ENCODE assay signal across 23 cellular contexts in the genomic region with DNA sequence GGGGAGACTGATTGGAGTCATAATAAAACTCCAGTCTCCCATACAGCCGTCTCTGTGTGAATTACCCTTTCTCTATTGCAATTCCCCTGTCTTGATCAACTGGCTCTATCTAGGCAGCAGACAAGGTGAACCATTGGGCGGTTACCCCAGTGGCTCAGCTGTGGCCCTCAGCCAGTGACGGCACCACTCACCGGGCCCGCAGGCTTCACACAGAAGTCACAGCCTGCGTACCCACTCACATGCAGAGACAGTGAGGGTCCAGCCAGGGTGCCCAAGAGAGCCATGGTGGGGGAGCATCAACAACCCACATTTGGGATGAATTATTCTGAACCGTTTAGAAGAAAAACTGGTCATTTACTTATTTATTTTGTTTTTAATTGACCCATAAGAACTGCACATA.
"Had no signal": no experiment of that assay in that cellular context is flagged by ENCODE, and none has a peak within 500 bp of the region (broad histone marks: within the 10 kb centered on the region; RNA-seq: fewer than 3 reads in every experiment).

No MANE protein-coding gene starts in this region.

- H3K27me3 ChIP-seq: left lung, ovary, upper lobe of right lung had no signal

- H3K4me3 ChIP-seq: left lung, lower lobe of right lung, mucosa of descending colon, ovary, prostate gland, thoracic aorta, upper lobe of right lung had no signal

- H3K4me3 Mint-ChIP-seq: activated naive CD4-positive, alpha-beta T cell treated with anti-CD3 and anti-CD28 coated beads, Interleukin-2, amount 50 U/mL, for 24 hours; activated naive CD8-positive, alpha-beta T cell treated with anti-CD3 and anti-CD28 coated beads, Interleukin-2, amount 50 U/mL, for 24 hours; dendritic cell treated with granulocyte-macrophage colony-stimulating factor and Interleukin-4, amounts not matched to agents 40 ng/mL and 50 ng/mL, for 4 days; nephron; stimulated activated effector memory CD8-positive, alpha-beta T cell treated with anti-CD3 and anti-CD28 coated beads, Interleukin-12 subunit alpha, Interleukin-12 subunit beta, amount 100 ng/mL, for 72 hours; stimulated activated naive CD8-positive, alpha-beta T cell treated with anti-CD3 and anti-CD28 coated beads, Interleukin-15, Interleukin-2, amounts not matched to agents 100 ng/mL and 50 ng/mL, for 24 hours had no signal

- H3K27ac Mint-ChIP-seq: activated naive CD4-positive, alpha-beta T cell treated with anti-CD3 and anti-CD28 coated beads, Interleukin-2, amount 50 U/mL, for 24 hours; activated naive CD8-positive, alpha-beta T cell treated with anti-CD3 and anti-CD28 coated beads, Interleukin-2, amount 50 U/mL, for 24 hours; dendritic cell treated with granulocyte-macrophage colony-stimulating factor and Interleukin-4, amounts not matched to agents 40 ng/mL and 50 ng/mL, for 4 days; stimulated activated effector memory CD8-positive, alpha-beta T cell treated with anti-CD3 and anti-CD28 coated beads, Interleukin-12 subunit alpha, Interleukin-12 subunit beta, amount 100 ng/mL, for 72 hours; stimulated activated naive CD8-positive, alpha-beta T cell treated with anti-CD3 and anti-CD28 coated beads, Interleukin-15, Interleukin-2, amounts not matched to agents 100 ng/mL and 50 ng/mL, for 24 hours had no signal

- DNase-seq: activated CD8-positive, alpha-beta memory T cell treated with anti-CD3 and anti-CD28 coated beads for 24 hours; activated gamma-delta T cell; activated naive CD8-positive, alpha-beta T cell treated with anti-CD3 and anti-CD28 coated beads, Interleukin-2, amount 50 U/mL, for 24 hours; amygdala; central memory CD4-positive, alpha-beta T cell; mesendoderm; mucosa of descending colon; ovary; retina; small intestine; stimulated activated CD4-positive, alpha-beta T cell treated with anti-CD3 and anti-CD28 coated beads, Interleukin-4, amount 100 ng/mL, for 24 hours; T-helper 2 cell; upper lobe of right lung had no signal

- H3K27me3 Mint-ChIP-seq: activated naive CD4-positive, alpha-beta T cell treated with anti-CD3 and anti-CD28 coated beads, Interleukin-2, amount 50 U/mL, for 24 hours; activated naive CD8-positive, alpha-beta T cell treated with anti-CD3 and anti-CD28 coated beads, Interleukin-2, amount 50 U/mL, for 24 hours; dendritic cell treated with granulocyte-macrophage colony-stimulating factor and Interleukin-4, amounts not matched to agents 40 ng/mL and 50 ng/mL, for 4 days; stimulated activated naive CD8-positive, alpha-beta T cell treated with anti-CD3 and anti-CD28 coated beads, Interleukin-15, Interleukin-2, amounts not matched to agents 100 ng/mL and 50 ng/mL, for 24 hours had no signal

- ATAC-seq: activated naive CD8-positive, alpha-beta T cell treated with anti-CD3 and anti-CD28 coated beads, Interleukin-2, amount 50 U/mL, for 24 hours; left lung; lower lobe of right lung; mucosa of descending colon; sciatic nerve; stimulated activated effector memory CD8-positive, alpha-beta T cell treated with anti-CD3 and anti-CD28 coated beads, Interleukin-12 subunit alpha, Interleukin-12 subunit beta, amount 100 ng/mL, for 72 hours; upper lobe of right lung had no signal

- H3K27ac ChIP-seq: left lung, lower lobe of right lung, ovary, prostate gland, thoracic aorta, upper lobe of right lung had no signal

- H3K4me1 ChIP-seq: left lung, lower lobe of right lung, prostate gland, upper lobe of right lung had no signal

- H3K36me3 Mint-ChIP-seq: stimulated activated effector memory CD8-positive, alpha-beta T cell treated with anti-CD3 and anti-CD28 coated beads, Interleukin-12 subunit alpha, Interleukin-12 subunit beta, amount 100 ng/mL, for 72 hours had no signal

- H3K36me3 ChIP-seq: ovary, prostate gland had no signal

- H3K9me3 Mint-ChIP-seq: activated naive CD4-positive, alpha-beta T cell treated with anti-CD3 and anti-CD28 coated beads, Interleukin-2, amount 50 U/mL, for 24 hours; activated naive CD8-positive, alpha-beta T cell treated with anti-CD3 and anti-CD28 coated beads, Interleukin-2, amount 50 U/mL, for 24 hours; dendritic cell treated with granulocyte-macrophage colony-stimulating factor and Interleukin-4, amounts not matched to agents 40 ng/mL and 50 ng/mL, for 4 days; nephron; stimulated activated effector memory CD8-positive, alpha-beta T cell treated with anti-CD3 and anti-CD28 coated beads, Interleukin-12 subunit alpha, Interleukin-12 subunit beta, amount 100 ng/mL, for 72 hours; stimulated activated naive CD8-positive, alpha-beta T cell treated with anti-CD3 and anti-CD28 coated beads, Interleukin-15, Interleukin-2, amounts not matched to agents 100 ng/mL and 50 ng/mL, for 24 hours had no signal

- H3K4me1 Mint-ChIP-seq: activated naive CD4-positive, alpha-beta T cell treated with anti-CD3 and anti-CD28 coated beads, Interleukin-2, amount 50 U/mL, for 24 hours; activated naive CD8-positive, alpha-beta T cell treated with anti-CD3 and anti-CD28 coated beads, Interleukin-2, amount 50 U/mL, for 24 hours; stimulated activated effector memory CD8-positive, alpha-beta T cell treated with anti-CD3 and anti-CD28 coated beads, Interleukin-12 subunit alpha, Interleukin-12 subunit beta, amount 100 ng/mL, for 72 hours had no signal

- H3K9me3 ChIP-seq: left lung, lower lobe of right lung, mucosa of descending colon, ovary, prostate gland, thoracic aorta, upper lobe of right lung had no signal
